1 cellular context compared by ENCODE assay signal in genomic region chr1:40983286-40983685, GRCh38.
TF ChIP-seq lines count a peak whose summit lies in the region.

No MANE protein-coding gene starts in this region.

TF ChIP-seq in GM12878, 131 proteins besides CTCF, POLR2A, EP300 and RAD21 (continued from another document):
- TF ChIP-seq IRF3 (IDR thresholded peaks at IDR 0.05) (no peak), MXI1 (IDR thresholded peaks at IDR 0.05; ENCODE audit: low read depth, low read length) (no peak), ZNF622 (IDR thresholded peaks at IDR 0.05) (no peak), RFX5 (IDR thresholded peaks at IDR 0.05; ENCODE audit: low read depth, low read length) (no peak), SPI1 (IDR thresholded peaks at IDR 0.05; ENCODE audit: borderline replicate concordance, insufficient read depth, low read depth, low read length) (no peak), PBX3 (IDR thresholded peaks at IDR 0.05; ENCODE audit: insufficient replicate concordance, low read depth, low read length) (no peak), TCF3 (IDR thresholded peaks at IDR 0.05; ENCODE audit: borderline replicate concordance, insufficient read depth, low read depth, low read length) (no peak), SIN3A (IDR thresholded peaks at IDR 0.05; ENCODE audit: low read depth, low read length) (no peak), CUX1 (IDR thresholded peaks at IDR 0.05; ENCODE audit: insufficient replicate concordance, low read depth, low read length) (no peak), NRF1 (conservative IDR thresholded peaks at IDR 0.05; ENCODE audit: low read depth, low read length) (no peak), BRCA1 (IDR thresholded peaks at IDR 0.05; ENCODE audit: low read depth, low read length) (no peak), NBN (IDR thresholded peaks at IDR 0.05) (no peak), NFIC (IDR thresholded peaks at IDR 0.05; ENCODE audit: low read depth, low read length) (no peak)
